ENCODE assay signal across 20 cellular contexts in genomic region chr6:160357088-160357487, GRCh38. TPM values are rescaled to one million over a fixed set of nuclear protein-coding genes. Genes with fewer than 3 reads are reported as not detected.
"Had no signal": no experiment of that assay in that cellular context is flagged by ENCODE, and none has a peak within 500 bp of the region (broad histone marks: within the 10 kb centered on the region; RNA-seq: fewer than 3 reads in every experiment).

No MANE protein-coding gene starts in this region.

- H3K4me1 ChIP-seq: breast epithelium, SJSA1 had no signal

- H3K27me3 ChIP-seq: adrenal gland, breast epithelium, SJSA1 had no signal

- H3K9me3 ChIP-seq: adrenal gland, breast epithelium, SJSA1 had no signal

- H3K4me3 ChIP-seq: adrenal gland, breast epithelium, SJSA1 had no signal

- H3K36me3 ChIP-seq: adrenal gland, breast epithelium, SJSA1 had no signal

- H3K27ac ChIP-seq: adrenal gland, breast epithelium, SJSA1 had no signal

- ATAC-seq: activated CD4-positive, CD25-positive, alpha-beta regulatory T cell treated with anti-CD3 and anti-CD28 coated beads, Interleukin-2, amount 50 U/mL, for 24 hours; activated CD8-positive, alpha-beta T cell treated with anti-CD3 and anti-CD28 coated beads for 36 hours; activated T-cell treated with anti-CD3 and anti-CD28 coated beads, Interleukin-2, amount 50 U/mL, for 72 hours had no signal

- DNase-seq: activated CD4-positive, alpha-beta T cell treated with anti-CD3 and anti-CD28 coated beads for 4 hours; activated CD8-positive, alpha-beta memory T cell treated with anti-CD3 and anti-CD28 coated beads, Interleukin-2, amount 50 U/mL, for 4 hours; activated CD8-positive, alpha-beta T cell treated with anti-CD3 and anti-CD28 coated beads for 36 hours; activated gamma-delta T cell treated with Interleukin-2 at 50 U/mL for 16 hours; activated naive CD4-positive, alpha-beta T cell treated with anti-CD3 and anti-CD28 coated beads, Interleukin-2, amount 10 ng/mL, durations not matched to agents 7 days and 5 days; activated naive CD8-positive, alpha-beta T cell treated with anti-CD3 and anti-CD28 coated beads, Interleukin-2, amount 10 ng/mL, durations not matched to agents 7 days and 5 days; activated T-cell treated with anti-CD3 and anti-CD28 coated beads, Interleukin-2, amount 50 U/mL, for 72 hours; adrenal gland; anterior cingulate cortex; caudate nucleus; Kasumi-1; NCI-H1417; NCI-H1930; NCI-H345; NCI-H510A; NCI-H69 had no signal

RNA-seq across cellular contexts. Expression of gene SLC22A3, which starts 8.9 kb away (rescaled TPM):
- total RNA-seq: activated CD8-positive, alpha-beta T cell treated with anti-CD3 and anti-CD28 coated beads for 36 hours; activated naive CD8-positive, alpha-beta T cell treated with anti-CD3 and anti-CD28 coated beads, Interleukin-2, amount 10 ng/mL, durations not matched to agents 7 days and 5 days; activated T-cell treated with anti-CD3 and anti-CD28 coated beads, Interleukin-2, amount 50 U/mL, for 72 hours; activated T-helper 2 cell treated with anti-CD3 and anti-CD28 coated beads, Interferon-gamma antibody, Interleukin-2, Interleukin-4, amounts not matched to agents 10 μg/mL and 5 μg/mL and 100 μg/mL, durations not matched to agents 14 hours and 24 hours and 36 hours; SJSA1 had no signal
